Comparison of ENCODE assay signal across 9 cellular contexts in the genomic region with DNA sequence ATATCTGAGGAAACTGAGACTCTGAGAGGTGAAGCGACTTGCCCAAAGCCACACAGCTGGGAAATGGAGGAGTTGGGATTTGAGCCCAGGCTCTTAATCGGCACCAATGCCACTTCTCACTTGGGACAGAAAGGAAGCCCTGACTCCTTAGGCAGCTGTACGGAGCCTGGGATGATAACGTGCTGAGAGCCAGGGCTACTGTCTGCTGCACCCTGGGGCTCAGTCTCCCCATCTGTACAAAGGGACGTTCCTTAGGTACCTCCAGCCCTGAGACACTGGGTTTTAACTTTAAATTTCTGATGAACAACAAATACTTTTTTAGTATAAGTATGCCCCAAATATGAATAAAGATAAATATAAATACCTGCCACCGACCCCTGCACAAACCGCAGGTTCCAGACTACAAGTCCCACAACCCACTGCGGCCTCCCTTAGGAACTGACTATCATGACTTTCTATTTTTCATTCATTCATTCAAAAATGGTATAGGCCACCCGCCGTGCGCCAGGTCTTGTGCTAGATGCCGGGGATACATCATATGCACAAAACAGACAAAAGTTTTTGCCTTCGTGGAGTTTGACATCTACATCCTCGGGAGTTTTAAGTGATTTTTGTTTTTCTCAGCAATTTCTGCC. TPM values are rescaled to one million over a fixed set of nuclear protein-coding genes. Genes with fewer than 3 reads are reported as not detected.
DNase-seq lines count a peak whose midpoint lies in the region; ATAC-seq and TF ChIP-seq lines count a peak whose summit lies in the region.
"Had no signal": no experiment of that assay in that cellular context is flagged by ENCODE, and none has a peak within 500 bp of the region (broad histone marks: within the 10 kb centered on the region; RNA-seq: fewer than 3 reads in every experiment).

No MANE protein-coding gene starts in this region.

- ATAC-seq in GM21381 (IDR thresholded peaks at IDR 0.05; ENCODE audit: unreplicated experiment), result peak; percentile 31
- ATAC-seq in SK-N-SH treated with all-trans-retinoic acid at 6 μM for 48 hours, result peak; percentile 73

- DNase-seq in ascending aorta (ENCODE audit: low spot score in 2 of 2) (peak in 1 of 2 donors; percentile 36), ACHN (no peak)
- DNase-seq in stimulated activated CD4-positive, alpha-beta T cell treated with anti-CD3 and anti-CD28 coated beads, Interleukin-12 subunit alpha, Interleukin-12 subunit beta, amount 100 ng/mL, for 24 hours (ENCODE audit: low read depth in 2 of 2), result peak; percentile 51 to 59

- no peak for TF ChIP-seq CTCF in ascending aorta (IDR thresholded peaks at IDR 0.05)

- H3K9ac ChIP-seq in BLaER1 (peak overlapping the region; percentile 97; the same call in 1 of the 2 replicates), HUES64 (ENCODE audit: low read depth, low read length) (peak overlapping the region; percentile 88; the same call in 1 of the 2 replicates)

- no peaks in the 10 kb centered on the region for H3K9me3 ChIP-seq in BLaER1
- H3K9me3 ChIP-seq in HUES64 (ENCODE audit: insufficient read depth, low read depth, low read length), result no peaks in the 10 kb centered on the region
- no peaks in the 10 kb centered on the region for H3K9me3 ChIP-seq in ascending aorta

- intact Hi-C loops in ascending aorta (cut with DNase I), result loop anchor here (1.0 kb wide), 2 partner anchors 235 to 240 kb away; no protein-coding TSS in a partner anchor

- peak overlapping the region; percentile 99 for H3K4me2 ChIP-seq in BLaER1

- 17% methylated on average over 14 of the region's 14 CpGs for WGBS in HUES64

- in situ Hi-C loops in ACHN (cut with HindIII; ENCODE audit: low pct_ligation_motif_present, low pct_unique_long_range_greater_than_20kb, low sequenced_read_pairs), result no loop called here

- no peaks in the 10 kb centered on the region for H3K27me3 ChIP-seq in BLaER1
- no peaks in the 10 kb centered on the region for H3K27me3 ChIP-seq in HUES64 (ENCODE audit: insufficient read depth, low read length)
- H3K27me3 ChIP-seq in ascending aorta, result no peaks in the 10 kb centered on the region

- peak overlapping the region; percentile 98 for H3K4me3 ChIP-seq in BLaER1
- peak overlapping the region; percentile 85 for H3K4me3 ChIP-seq in HUES64 (ENCODE audit: low read length)
- peak overlapping the region; percentile 89 to 98 for H3K4me3 ChIP-seq in ascending aorta
- peak overlapping the region; percentile 89 for H3K4me3 ChIP-seq in iPS-11a (ENCODE audit: low read depth, low read length)

- H3K27ac ChIP-seq in BLaER1, result peak overlapping the region; percentile 96
- H3K27ac ChIP-seq in HUES64 (ENCODE audit: low read depth, low read length), result no peak overlapping the region; the same call in 1 of the 2 replicates
- H3K27ac ChIP-seq in ascending aorta, result peak overlapping the region in 1 of 2 donors; percentile 75

- H3K36me3 ChIP-seq in BLaER1 (peaks cover 56% of the 10 kb centered on the region), HUES64 (ENCODE audit: insufficient read depth, low read length) (0 out of 2 replicates have a peak, but pooled peaks cover 6% of the 10 kb centered on the region), ascending aorta (no peaks in the 10 kb centered on the region)

- peaks cover 74% of the 10 kb centered on the region for H3K4me1 ChIP-seq in BLaER1
- peaks cover 9% of the 10 kb centered on the region; the same call in 1 of the 2 replicates for H3K4me1 ChIP-seq in HUES64 (ENCODE audit: insufficient read depth, low read length)
- H3K4me1 ChIP-seq in ascending aorta, result peaks cover 13 to 16% of the 10 kb centered on the region in 2 donors

- peaks cover 92% of the 10 kb centered on the region for H4K20me1 ChIP-seq in BLaER1

TF ChIP-seq in SK-N-SH treated with all-trans-retinoic acid at 6 μM for 48 hours, 23 proteins besides CTCF, POLR2A, EP300 and RAD21:
- TF ChIP-seq ZFP3 (CRISPR knock-in tag; IDR thresholded peaks at IDR 0.05) (no peak), ZNF8 (CRISPR knock-in tag; IDR thresholded peaks at IDR 0.05) (no peak), ZNF565 (CRISPR knock-in tag; conservative IDR thresholded peaks at IDR 0.05; ENCODE audit: low read depth) (no peak), PPARA (CRISPR knock-in tag; IDR thresholded peaks at IDR 0.05; ENCODE audit: borderline replicate concordance) (no peak), TCF4 (CRISPR knock-in tag; IDR thresholded peaks at IDR 0.05; ENCODE audit: borderline replicate concordance) (no peak), ISL1 (CRISPR knock-in tag; IDR thresholded peaks at IDR 0.05) (no peak), ARNTL (CRISPR knock-in tag; IDR thresholded peaks at IDR 0.05; ENCODE audit: borderline replicate concordance, low read depth) (no peak), CSRNP3 (CRISPR knock-in tag; IDR thresholded peaks at IDR 0.05) (no peak), ESRRG (CRISPR knock-in tag; IDR thresholded peaks at IDR 0.05) (no peak), ZC3H10 (CRISPR knock-in tag; IDR thresholded peaks at IDR 0.05) (no peak), RARB (CRISPR knock-in tag; IDR thresholded peaks at IDR 0.05) (no peak), TSHZ2 (CRISPR knock-in tag; IDR thresholded peaks at IDR 0.05) (no peak), ZFP30 (CRISPR knock-in tag; IDR thresholded peaks at IDR 0.05) (no peak)
- TF ChIP-seq, protein P1, sequence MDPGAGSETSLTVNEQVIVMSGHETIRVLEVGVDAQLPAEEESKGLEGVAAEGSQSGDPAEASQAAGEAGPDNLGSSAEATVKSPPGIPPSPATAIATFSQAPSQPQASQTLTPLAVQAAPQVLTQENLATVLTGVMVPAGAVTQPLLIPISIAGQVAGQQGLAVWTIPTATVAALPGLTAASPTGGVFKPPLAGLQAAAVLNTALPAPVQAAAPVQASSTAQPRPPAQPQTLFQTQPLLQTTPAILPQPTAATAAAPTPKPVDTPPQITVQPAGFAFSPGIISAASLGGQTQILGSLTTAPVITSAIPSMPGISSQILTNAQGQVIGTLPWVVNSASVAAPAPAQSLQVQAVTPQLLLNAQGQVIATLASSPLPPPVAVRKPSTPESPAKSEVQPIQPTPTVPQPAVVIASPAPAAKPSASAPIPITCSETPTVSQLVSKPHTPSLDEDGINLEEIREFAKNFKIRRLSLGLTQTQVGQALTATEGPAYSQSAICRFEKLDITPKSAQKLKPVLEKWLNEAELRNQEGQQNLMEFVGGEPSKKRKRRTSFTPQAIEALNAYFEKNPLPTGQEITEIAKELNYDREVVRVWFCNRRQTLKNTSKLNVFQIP (CRISPR knock-in tag; IDR thresholded peaks at IDR 0.05; ENCODE audit: borderline replicate concordance, low read depth), result no peak

RNA-seq across cellular contexts. Expression of gene NCLN, which starts 0.8 kb away (rescaled TPM):
- polyA plus RNA-seq in HUES64 (2013, experiment 1 of 2), result 70.1 TPM
- polyA plus RNA-seq in HUES64 (2013, experiment 2 of 2), result 66.4 TPM
- total RNA-seq in ascending aorta, result 118 TPM

RNA-seq across cellular contexts. Expression of gene S1PR4, which starts 6.4 kb away (rescaled TPM):
- polyA plus RNA-seq in HUES64 (2013, experiment 1 of 2), result not detected
- polyA plus RNA-seq in HUES64 (2013, experiment 2 of 2), result not detected
- 4.9 TPM for total RNA-seq in ascending aorta

RNA-seq across cellular contexts. Expression of gene CELF5, which starts 39.5 kb away (rescaled TPM):
- 3.3 TPM for polyA plus RNA-seq in HUES64 (2013, experiment 1 of 2)
- polyA plus RNA-seq in HUES64 (2013, experiment 2 of 2), result 4.9 TPM
- total RNA-seq in ascending aorta, result not detected
- total RNA-seq: HT1080 had no signal

RNA-seq across cellular contexts. Expression of gene GNA15, which starts 49.1 kb away (rescaled TPM):
- polyA plus RNA-seq in HUES64 (2013, experiment 1 of 2), result not detected
- not detected for polyA plus RNA-seq in HUES64 (2013, experiment 2 of 2)
- total RNA-seq in ascending aorta, result 7.1 TPM
